In the genomic region with DNA sequence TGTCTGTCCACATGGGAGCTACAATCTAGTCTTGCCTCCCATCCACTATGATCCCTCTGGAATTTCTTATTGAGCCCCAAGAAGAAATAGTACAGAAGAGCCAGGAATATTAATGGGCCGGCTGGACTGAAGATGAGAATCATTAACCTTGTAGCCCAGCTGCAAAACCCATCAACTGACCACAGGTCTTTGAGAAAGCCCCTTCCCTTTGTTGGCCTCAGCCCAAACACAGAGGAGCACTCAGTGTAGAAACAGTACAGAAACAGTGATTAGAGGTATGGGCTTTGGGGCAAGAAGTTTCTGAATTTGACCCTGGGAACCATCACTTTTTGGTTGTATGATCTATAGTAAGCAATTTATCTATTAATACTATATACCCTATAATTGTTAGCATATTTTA, we compare ENCODE assay signal across 25 cellular contexts.
"Had no signal": no experiment of that assay in that cellular context is flagged by ENCODE, and none has a peak within 500 bp of the region (broad histone marks: within the 10 kb centered on the region; RNA-seq: fewer than 3 reads in every experiment).

No MANE protein-coding gene starts in this region.

- H3K27me3 ChIP-seq: left lung, pancreas, right atrium auricular region, right lobe of liver, stomach, testis, thyroid gland, transverse colon, upper lobe of left lung, vagina had no signal

- H3K27ac ChIP-seq: left lung, lower lobe of right lung, pancreas, psoas muscle, right atrium auricular region, right lobe of liver, stomach, testis, thyroid gland, transverse colon, upper lobe of left lung, vagina had no signal

- H3K4me3 ChIP-seq: left lung, lower lobe of right lung, pancreas, psoas muscle, right atrium auricular region, right lobe of liver, smooth muscle cell, stomach, testis, thyroid gland, transverse colon, upper lobe of left lung, vagina had no signal

- H3K4me1 ChIP-seq: left lung, lower lobe of right lung, pancreas, psoas muscle, right atrium auricular region, right lobe of liver, stomach, testis, thyroid gland, transverse colon, upper lobe of left lung, vagina had no signal

- H3K36me3 ChIP-seq: left lung, lower lobe of right lung, pancreas, right atrium auricular region, right lobe of liver, thyroid gland, transverse colon, upper lobe of left lung, vagina had no signal

- DNase-seq: immature natural killer cell; kidney; left colon; left lung; lower lobe of right lung; mammary epithelial cell; mesenchymal stem cell; naive thymus-derived CD8-positive, alpha-beta T cell; nucleus accumbens; pancreas; posterior cingulate gyrus; psoas muscle; right lobe of liver; stimulated activated CD4-positive, alpha-beta T cell treated with anti-CD3 and anti-CD28 coated beads, Interleukin-1b, Interleukin-23, amount 100 ng/mL, for 48 hours; stimulated activated CD4-positive, alpha-beta T cell treated with anti-CD3 and anti-CD28 coated beads, Interleukin-4, amount 100 ng/mL, for 1 hour; stimulated activated naive B cell treated with anti-CD40 and anti-IgM and Interleukin-4, amounts not matched to agents 10 μg/mL and 1 μg/mL and 100 μg/mL, for 72 hours; stimulated activated naive CD8-positive, alpha-beta T cell treated with anti-CD3 and anti-CD28 coated beads, Interleukin-15, Interleukin-2, amounts not matched to agents 100 U/mL and 50 U/mL, for 24 hours; stomach; testis; thyroid gland; transverse colon; upper lobe of left lung had no signal

- H3K9me3 ChIP-seq: left lung, lower lobe of right lung, pancreas, psoas muscle, right atrium auricular region, right lobe of liver, stomach, testis, thyroid gland, transverse colon, upper lobe of left lung, vagina had no signal

- ATAC-seq: left colon; left lung; lower lobe of right lung; naive thymus-derived CD8-positive, alpha-beta T cell; pancreas; psoas muscle; right lobe of liver; stimulated activated naive B cell treated with anti-CD40 and anti-IgM and Interleukin-4, amounts not matched to agents 10 μg/mL and 1 μg/mL and 100 μg/mL, for 72 hours; stimulated activated naive CD8-positive, alpha-beta T cell treated with anti-CD3 and anti-CD28 coated beads, Interleukin-15, Interleukin-2, amounts not matched to agents 100 U/mL and 50 U/mL, for 24 hours had no signal
